8 cellular contexts compared by ENCODE assay signal in the genomic region with DNA sequence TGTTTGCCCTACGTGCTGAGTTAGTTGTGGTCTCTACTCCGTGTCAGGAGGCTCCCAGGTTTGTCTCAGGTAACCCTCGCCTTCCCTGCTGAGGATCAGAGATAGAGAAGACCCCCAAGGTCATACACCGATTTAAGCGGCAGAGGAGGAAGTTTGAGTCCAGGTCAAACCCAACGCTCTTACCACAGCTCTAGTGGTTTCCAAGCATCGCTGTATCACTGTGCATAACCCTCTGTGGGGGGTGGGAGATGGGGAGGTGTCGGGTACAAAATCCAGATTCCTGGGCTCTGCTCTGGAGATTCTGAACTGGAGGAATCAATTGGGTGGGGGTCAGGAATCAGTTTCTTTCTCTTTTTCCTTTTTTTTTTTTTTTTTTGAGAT.
A peak's percentile ranks its signal among the peaks of the same experiment; 100 is the strongest.
DNase-seq lines count a peak whose midpoint lies in the region; ATAC-seq and TF ChIP-seq lines count a peak whose summit lies in the region.

No MANE protein-coding gene starts in this region.

- H3K36me3 ChIP-seq in iPS DF 6.9 (ENCODE audit: control insufficient read depth, insufficient read depth, low read length) (no peaks in the 10 kb centered on the region), stomach smooth muscle (ENCODE audit: control insufficient read depth in 2 of 2, insufficient read depth in 2 of 2, low read length in 2 of 2) (no peaks in the 10 kb centered on the region)

- no peaks in the 10 kb centered on the region for H3K27me3 ChIP-seq in iPS DF 6.9 (ENCODE audit: control insufficient read depth, insufficient read depth, low read length)
- H3K27me3 ChIP-seq in stomach smooth muscle (ENCODE audit: control insufficient read depth in 1 of 2, insufficient read depth in 2 of 2, low read length in 2 of 2) = no peaks in the 10 kb centered on the region

- peak overlapping the region; percentile 80 to 94 for H3K9ac ChIP-seq in stomach smooth muscle (ENCODE audit: low read length in 2 of 2)

- DNase-seq in SIG-M5 treated with dmso at 0.1 percent for 504 hours (lab: John Stamatoyannopoulos, UW; ENCODE audit: unreplicated experiment) (peak; percentile 55), SIG-M5 (lab: John Stamatoyannopoulos, UW) (no peak), iPS DF 6.9 (ENCODE audit: low read depth, low spot score) (no peak), C1 segment of cervical spinal cord (lab: John Stamatoyannopoulos, UW) (no peak), NCI-H2171 treated with DMSO at 0.1 percent for 48 hours (lab: John Stamatoyannopoulos, UW) (no peak)

- TF ChIP-seq CTCF in VCaP (conservative IDR thresholded peaks at IDR 0.05) = no peak

- H3K4me1 ChIP-seq in iPS DF 6.9 (ENCODE audit: control insufficient read depth, insufficient read depth, low read length) (peaks cover 5% of the 10 kb centered on the region; the same call in 1 of the 2 replicates), stomach smooth muscle (ENCODE audit: control insufficient read depth, insufficient read depth, low read length) (peaks cover 69% of the 10 kb centered on the region)

- no peak for ATAC-seq in GM18861 (IDR thresholded peaks at IDR 0.05; ENCODE audit: unreplicated experiment)

- H3K4me3 ChIP-seq in iPS DF 6.9 (ENCODE audit: low read length) (peak overlapping the region; percentile 46; the same call in 1 of the 2 replicates), stomach smooth muscle (ENCODE audit: low read length in 2 of 2) (peak overlapping the region; percentile 84 to 86)

- no CpG with 5 or more reads among the region's 8 CpGs for WGBS in iPS DF 6.9 (ENCODE audit: insufficient coverage, insufficient read length)

- peak overlapping the region; percentile 94 for H3K27ac ChIP-seq in VCaP
- no peak overlapping the region for H3K27ac ChIP-seq in iPS DF 6.9 (ENCODE audit: low read length)
- H3K27ac ChIP-seq in stomach smooth muscle (ENCODE audit: low read length) = peak overlapping the region; percentile 91

- no peaks in the 10 kb centered on the region for H3K9me3 ChIP-seq in iPS DF 6.9 (ENCODE audit: control insufficient read depth, insufficient read depth, low read length)
- no peaks in the 10 kb centered on the region for H3K9me3 ChIP-seq in stomach smooth muscle (ENCODE audit: control insufficient read depth in 2 of 2, low read length in 2 of 2)
